15 cellular contexts compared by ENCODE assay signal in the genomic region with DNA sequence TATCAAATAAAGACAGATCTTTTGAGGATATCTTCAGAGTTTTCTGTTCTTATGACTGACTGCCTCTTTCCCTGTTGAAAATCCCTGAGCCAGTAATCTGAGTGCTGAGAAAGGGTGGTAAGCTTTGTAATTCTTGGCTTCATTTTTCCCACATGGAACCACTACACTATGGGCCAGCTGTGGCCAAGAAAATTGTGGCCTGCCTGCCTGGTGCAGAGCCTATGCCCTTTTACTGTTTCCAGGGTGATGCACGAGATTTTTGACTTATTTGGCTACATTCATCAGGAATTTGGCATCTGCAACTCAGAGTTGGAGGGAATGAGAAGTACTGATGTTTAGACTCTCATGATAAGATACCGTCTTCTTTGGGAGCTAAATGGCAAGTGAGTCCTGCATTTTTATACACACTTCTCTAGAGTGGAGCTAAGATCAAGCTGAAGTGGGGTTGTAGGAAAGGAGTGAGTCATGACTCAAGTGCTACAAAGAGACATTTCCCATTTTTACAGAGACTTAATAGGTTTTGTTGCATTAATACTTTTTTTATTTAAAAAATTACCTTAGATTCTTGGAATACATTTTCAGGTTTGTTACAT.
DNase-seq lines count a peak whose midpoint lies in the region; ATAC-seq and TF ChIP-seq lines count a peak whose summit lies in the region.
"Had no signal": no experiment of that assay in that cellular context is flagged by ENCODE, and none has a peak within 500 bp of the region (broad histone marks: within the 10 kb centered on the region; RNA-seq: fewer than 3 reads in every experiment).

No MANE protein-coding gene starts in this region.

- H3K27ac ChIP-seq in heart right ventricle: no peak overlapping the region
- no peak overlapping the region for H3K27ac ChIP-seq in left lung
- H3K27ac ChIP-seq in neuronal stem cell (replicated peaks; ENCODE audit: low read length): no peak overlapping the region

- CTCF ChIA-PET in activated CD8-positive, alpha-beta T cell treated with anti-CD3 and anti-CD28 coated beads, Interleukin-2, amount 10 ng/mL, durations not matched to agents 7 days and 5 days (lab: Charles Lee): no interaction called here

- peak; percentile 68 to 74 for ATAC-seq in left cardiac atrium
- ATAC-seq in heart right ventricle: no peak
- ATAC-seq in left lung: peak; percentile 73
- no peak for ATAC-seq in activated CD8-positive, alpha-beta T cell treated with anti-CD3 and anti-CD28 coated beads, Interleukin-2, amount 10 ng/mL, durations not matched to agents 7 days and 5 days

- no peak overlapping the region for H4K91ac ChIP-seq in neuronal stem cell (ENCODE audit: low read depth, low read length, poor library complexity)

- peaks cover 1% of the 10 kb centered on the region for H3K4me1 Mint-ChIP-seq in mesothelial cell of epicardium
- H3K4me1 Mint-ChIP-seq in activated CD8-positive, alpha-beta T cell treated with anti-CD3 and anti-CD28 coated beads, Interleukin-2, amount 10 ng/mL, durations not matched to agents 7 days and 5 days (ENCODE audit: low read depth): no peaks in the 10 kb centered on the region
- H3K4me1 Mint-ChIP-seq: B cell had no signal

- no peak overlapping the region for H2AK5ac ChIP-seq in neuronal stem cell (ENCODE audit: low read depth, low read length)

- H2BK5ac ChIP-seq in neuronal stem cell (ENCODE audit: low read length): no peak overlapping the region

- H2BK15ac ChIP-seq in neuronal stem cell (ENCODE audit: low read length): no peak overlapping the region

- H3K27me3 Mint-ChIP-seq in mesothelial cell of epicardium (ENCODE audit: low read depth): no peaks in the 10 kb centered on the region
- no peaks in the 10 kb centered on the region for H3K27me3 Mint-ChIP-seq in activated CD8-positive, alpha-beta T cell treated with anti-CD3 and anti-CD28 coated beads, Interleukin-2, amount 10 ng/mL, durations not matched to agents 7 days and 5 days (ENCODE audit: low read depth)
- H3K27me3 Mint-ChIP-seq: B cell; CD4-positive, alpha-beta T cell had no signal

- H3K4ac ChIP-seq in neuronal stem cell (ENCODE audit: low read length): no peak overlapping the region

- H3K4me3 ChIP-seq in heart right ventricle (no peak overlapping the region), left lung (no peak overlapping the region), neuronal stem cell (ENCODE audit: low read length in 2 of 2) (no peak overlapping the region)

- H3K23ac ChIP-seq in neuronal stem cell (ENCODE audit: low read depth, low read length, poor library complexity): no peak overlapping the region

- H2BK12ac ChIP-seq in neuronal stem cell (ENCODE audit: low read length): no peak overlapping the region

- no peaks in the 10 kb centered on the region for H3K79me1 ChIP-seq in neuronal stem cell (ENCODE audit: low read depth, low read length)

- H3K36me3 Mint-ChIP-seq in mesothelial cell of epicardium: peaks cover 1% of the 10 kb centered on the region
- H3K36me3 Mint-ChIP-seq in activated CD8-positive, alpha-beta T cell treated with anti-CD3 and anti-CD28 coated beads, Interleukin-2, amount 10 ng/mL, durations not matched to agents 7 days and 5 days (ENCODE audit: low read depth): no peaks in the 10 kb centered on the region

- H4K8ac ChIP-seq in neuronal stem cell (ENCODE audit: low read depth, low read length): no peak overlapping the region

- H3K27me3 ChIP-seq in heart right ventricle (no peaks in the 10 kb centered on the region), left lung (no peaks in the 10 kb centered on the region), neuronal stem cell (ENCODE audit: control insufficient read depth in 3 of 3, insufficient read depth in 3 of 3, low read depth in 1 of 3, low read length in 3 of 3) (no peaks in the 10 kb centered on the region)

- H3K27ac Mint-ChIP-seq in mesothelial cell of epicardium: no peak overlapping the region
- no peak overlapping the region for H3K27ac Mint-ChIP-seq in activated CD8-positive, alpha-beta T cell treated with anti-CD3 and anti-CD28 coated beads, Interleukin-2, amount 10 ng/mL, durations not matched to agents 7 days and 5 days
- H3K27ac Mint-ChIP-seq: B cell; CD4-positive, alpha-beta T cell had no signal

- H3K18ac ChIP-seq in neuronal stem cell (ENCODE audit: low read length): no peak overlapping the region

- TF ChIP-seq CTCF in heart right ventricle (IDR thresholded peaks at IDR 0.05) (no peak), left lung (IDR thresholded peaks at IDR 0.05) (no peak), mesothelial cell of epicardium (IDR thresholded peaks at IDR 0.05; ENCODE audit: unreplicated experiment) (no peak)

- no peak overlapping the region for H3K14ac ChIP-seq in neuronal stem cell (ENCODE audit: low read length)

- WGBS in heart right ventricle, 2 donors: 48 to 61% methylated on average over 2 of the region's 2 CpGs
- no CpG with 5 or more reads among the region's 2 CpGs for WGBS in neuronal stem cell (ENCODE audit: extremely low coverage in 2 of 2, insufficient read length in 2 of 2, insufficient replicate concordance in 1 of 2), 2 donors

- intact Hi-C loops in left cardiac atrium (cut with DNase I) (no loop called here), heart right ventricle (cut with DNase I) (no loop called here), left lung (cut with DNase I) (no loop called here)

- H3K9me3 ChIP-seq in heart right ventricle: peaks cover 0 to 27% (median 5%) of the 10 kb centered on the region in 11 donors
- H3K9me3 ChIP-seq in left lung: peaks cover 0 to 5% of the 10 kb centered on the region in 2 donors
- H3K9me3 ChIP-seq in neuronal stem cell (replicated peaks in 1 of 2; ENCODE audit: control insufficient read depth in 2 of 2, insufficient read depth in 1 of 2, low read depth in 1 of 2, low read length in 2 of 2): no peaks in the 10 kb centered on the region

- H3K9ac ChIP-seq in neuronal stem cell (ENCODE audit: low read depth, low read length, poor library complexity): no peak overlapping the region

- no peak overlapping the region for H3K4me3 Mint-ChIP-seq in mesothelial cell of epicardium
- no peak overlapping the region for H3K4me3 Mint-ChIP-seq in activated CD8-positive, alpha-beta T cell treated with anti-CD3 and anti-CD28 coated beads, Interleukin-2, amount 10 ng/mL, durations not matched to agents 7 days and 5 days
- H3K4me3 Mint-ChIP-seq: B cell; CD4-positive, alpha-beta T cell had no signal

- H3K36me3 ChIP-seq in heart right ventricle (no peaks in the 10 kb centered on the region), left lung (no peaks in the 10 kb centered on the region), neuronal stem cell (replicated peaks in 1 of 2; ENCODE audit: control insufficient read depth in 2 of 2, insufficient read depth in 2 of 2, low read length in 2 of 2) (no peaks in the 10 kb centered on the region)

- no peak for DNase-seq in left cardiac atrium
- DNase-seq in heart right ventricle: no peak
- peak; percentile 83 to 91 for DNase-seq in NCI-H446 (lab: John Stamatoyannopoulos, UW)
- DNase-seq in left lung: peak in 1 of 2 donors; percentile 10
- no peak for DNase-seq in neuronal stem cell (ENCODE audit: low spot score)
- no peak for DNase-seq in mesothelial cell of epicardium (ENCODE audit: low spot score in 2 of 2, unreplicated experiment in 2 of 2)
- no peak for DNase-seq in activated CD8-positive, alpha-beta T cell treated with anti-CD3 and anti-CD28 coated beads, Interleukin-2, amount 10 ng/mL, durations not matched to agents 7 days and 5 days
- DNase-seq: C1 segment of cervical spinal cord; Calu3; CD4-positive, alpha-beta T cell; DMS153; GF-D8; HCEC 1CT; IMR-90 had no signal

- H3K4me1 ChIP-seq in heart right ventricle: no peaks in the 10 kb centered on the region
- H3K4me1 ChIP-seq in left lung: no peaks in the 10 kb centered on the region
- no peaks in the 10 kb centered on the region for H3K4me1 ChIP-seq in neuronal stem cell (ENCODE audit: control insufficient read depth in 2 of 2, insufficient read depth in 1 of 2, low read depth in 1 of 2, low read length in 2 of 2)

- H3K9me3 Mint-ChIP-seq in mesothelial cell of epicardium: peaks cover 16% of the 10 kb centered on the region
- peaks cover 4% of the 10 kb centered on the region for H3K9me3 Mint-ChIP-seq in activated CD8-positive, alpha-beta T cell treated with anti-CD3 and anti-CD28 coated beads, Interleukin-2, amount 10 ng/mL, durations not matched to agents 7 days and 5 days (ENCODE audit: insufficient read depth)

- no peak overlapping the region for H3K4me2 ChIP-seq in neuronal stem cell (ENCODE audit: insufficient read depth, low read length, poor library complexity, severe bottlenecking)

- H2AFZ ChIP-seq in neuronal stem cell (ENCODE audit: low read length): peak overlapping the region; percentile 3

- POLR2A ChIA-PET in activated CD8-positive, alpha-beta T cell treated with anti-CD3 and anti-CD28 coated beads, Interleukin-2, amount 10 ng/mL, durations not matched to agents 7 days and 5 days (lab: Charles Lee): no interaction called here

- no peak overlapping the region for H2BK120ac ChIP-seq in neuronal stem cell (ENCODE audit: low read depth, low read length)

Comparison
In these comparisons a context has a peak if more than half of its experiments do, and no peak if none do; other contexts are left out.
1. ATAC-seq: peak in left cardiac atrium (2 of 2) and left lung (single experiment); none in heart right ventricle (0 of 8) and activated CD8-positive, alpha-beta T cell treated with anti-CD3 and anti-CD28 coated beads, Interleukin-2, amount 10 ng/mL, durations not matched to agents 7 days and 5 days (single experiment).
2. DNase-seq: peak in NCI-H446 (2 of 2); none in left cardiac atrium (single experiment), heart right ventricle (0 of 2), neuronal stem cell (single experiment), mesothelial cell of epicardium (0 of 2) and activated CD8-positive, alpha-beta T cell treated with anti-CD3 and anti-CD28 coated beads, Interleukin-2, amount 10 ng/mL, durations not matched to agents 7 days and 5 days (single experiment).